ENCODE assay signal across 6 cellular contexts in the genomic region with DNA sequence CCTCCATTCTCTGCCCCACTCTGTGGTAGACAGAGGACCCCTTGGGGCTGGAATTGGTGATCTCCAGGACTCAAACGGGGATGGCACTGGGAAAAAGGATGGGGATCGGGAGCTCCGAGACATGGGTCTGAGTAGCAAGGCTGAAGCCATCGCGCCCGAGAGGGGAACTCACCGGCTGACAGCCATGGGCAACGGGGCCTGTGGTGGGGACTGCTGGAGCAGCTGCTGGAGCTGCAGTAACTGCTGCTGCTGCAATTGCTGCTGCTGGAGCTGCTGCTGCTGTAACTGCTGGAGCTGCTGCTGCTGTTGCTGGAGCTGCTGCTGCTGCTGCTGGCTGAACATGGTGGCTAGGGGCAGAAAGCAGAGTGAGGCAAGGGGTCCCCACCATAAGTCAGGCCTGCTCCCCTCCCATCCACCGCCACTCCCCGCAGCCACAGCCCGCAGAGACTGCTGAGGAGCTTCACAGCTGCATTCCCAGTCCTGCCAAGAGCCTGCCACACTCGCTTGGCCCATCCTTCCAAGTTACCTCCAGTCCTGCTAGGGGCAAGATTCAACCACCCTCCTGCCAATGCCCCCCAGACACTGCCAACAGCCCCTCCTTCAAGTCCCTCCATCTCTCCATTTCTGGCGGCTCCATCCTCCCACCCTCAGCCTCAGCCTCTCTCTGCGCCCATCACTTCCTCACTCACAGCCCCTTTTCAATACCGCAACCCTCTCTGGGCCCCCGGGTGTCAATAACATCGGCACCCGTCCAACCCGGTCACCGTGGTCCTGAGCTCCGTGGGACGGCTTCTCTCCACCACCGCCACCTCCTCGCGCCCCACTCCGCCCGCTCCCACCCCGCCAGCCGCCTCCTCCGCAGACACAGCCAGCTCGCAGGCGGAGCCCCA. TPM values are rescaled to one million over a fixed set of nuclear protein-coding genes. Genes with fewer than 3 reads are reported as not detected.
DNase-seq lines count a peak whose midpoint lies in the region; ATAC-seq and TF ChIP-seq lines count a peak whose summit lies in the region.

No MANE protein-coding gene starts in this region.

- peak overlapping the region; percentile 92 for H3K27ac ChIP-seq in 22Rv1
- H3K27ac ChIP-seq in H9 (ENCODE audit: insufficient read length, low read depth, low read length): no peak overlapping the region

- peak overlapping the region; percentile 89 for H3K4me2 ChIP-seq in H9 (ENCODE audit: insufficient read depth, insufficient read length, low read length)

- no peak overlapping the region for H2BK12ac ChIP-seq in H9 (ENCODE audit: insufficient read length, low read depth, low read length)

- H2BK15ac ChIP-seq in H9 (ENCODE audit: low read depth, low read length): no peak overlapping the region

- CTCF ChIA-PET in HEK293T (lab: Yijun Ruan, JAX): interaction anchor here (0.6 kb wide), 1 partner anchor 110 kb away, joined by 3 read pairs; no protein-coding TSS in a partner anchor

- no peak overlapping the region for H2AFZ ChIP-seq in H9 (ENCODE audit: low read length)

- H3K4me3 Mint-ChIP-seq in H9 (peak overlapping the region; percentile 84 to 97), mesothelial cell of epicardium (peak overlapping the region; percentile 98)
- peak overlapping the region; percentile 96 for H3K4me3 Mint-ChIP-seq in activated naive CD8-positive, alpha-beta T cell treated with anti-CD3 and anti-CD28 coated beads, Interleukin-2, amount 10 ng/mL, durations not matched to agents 7 days and 5 days

- H3K23ac ChIP-seq in H9 (ENCODE audit: insufficient read length, low read depth, low read length): no peak overlapping the region

- no peaks in the 10 kb centered on the region for H3K27me3 ChIP-seq in H9 (ENCODE audit: insufficient read depth, low read length)

- peak; percentile 37 for ATAC-seq in activated naive CD8-positive, alpha-beta T cell treated with anti-CD3 and anti-CD28 coated beads, Interleukin-2, amount 10 ng/mL, durations not matched to agents 7 days and 5 days (ENCODE audit: low read depth)

- H4K5ac ChIP-seq in H9 (ENCODE audit: insufficient read length, low read depth, low read length): no peak overlapping the region

- H4K20me1 ChIP-seq in H9 (ENCODE audit: control insufficient read depth, insufficient read depth, insufficient read length): no peaks in the 10 kb centered on the region

- peaks cover 14 to 35% (median 23%) of the 10 kb centered on the region in 3 experiments; a peak in 6 of 7 replicates for H3K36me3 Mint-ChIP-seq in H9 (ENCODE audit: insufficient read depth in 1 of 3, low read depth in 3 of 3)
- H3K36me3 Mint-ChIP-seq in activated naive CD8-positive, alpha-beta T cell treated with anti-CD3 and anti-CD28 coated beads, Interleukin-2, amount 10 ng/mL, durations not matched to agents 7 days and 5 days: peaks cover 23% of the 10 kb centered on the region
- peaks cover 19% of the 10 kb centered on the region for H3K36me3 Mint-ChIP-seq in mesothelial cell of epicardium

- no peak overlapping the region for H4K8ac ChIP-seq in H9 (replicated peaks; ENCODE audit: insufficient read length, low read depth, low read length)

- H3K79me1 ChIP-seq in H9 (ENCODE audit: insufficient read depth, low read depth, low read length, poor library complexity, severe bottlenecking): no peaks in the 10 kb centered on the region

- no peak overlapping the region for H2BK20ac ChIP-seq in H9 (ENCODE audit: low read depth, low read length, poor library complexity, severe bottlenecking)

- H3K4ac ChIP-seq in H9 (ENCODE audit: low read depth, low read length): no peak overlapping the region

- H3K27ac Mint-ChIP-seq in H9 (peak overlapping the region in 2 of 3 experiments; percentile 42 to 65; a peak in 3 of 7 replicates), mesothelial cell of epicardium (peak overlapping the region; percentile 95)
- peak overlapping the region; percentile 93 for H3K27ac Mint-ChIP-seq in activated naive CD8-positive, alpha-beta T cell treated with anti-CD3 and anti-CD28 coated beads, Interleukin-2, amount 10 ng/mL, durations not matched to agents 7 days and 5 days

- no peaks in the 10 kb centered on the region for H3K9me3 ChIP-seq in H9 (ENCODE audit: control insufficient read depth, low read depth, low read length)

- no peak overlapping the region for H2BK5ac ChIP-seq in H9 (ENCODE audit: insufficient read length, low read length)

- no CpG with 5 or more reads among the region's 32 CpGs for WGBS in H9 (ENCODE audit: extremely low coverage, insufficient read length, low lambda C conversion rate)

- no peak overlapping the region for H2BK120ac ChIP-seq in H9 (ENCODE audit: low read depth, low read length, poor library complexity, severe bottlenecking)

- no peak overlapping the region; the same call in 1 of the 2 replicates for H3K14ac ChIP-seq in H9 (ENCODE audit: insufficient read depth, low read length)

- H3K23me2 ChIP-seq in H9 (ENCODE audit: insufficient read length, low read depth, low read length, poor library complexity, severe bottlenecking): peaks cover 11% of the 10 kb centered on the region

- no peak overlapping the region for H3K18ac ChIP-seq in H9 (ENCODE audit: insufficient read length, low read depth, low read length)

- no peak overlapping the region for H3T11ph ChIP-seq in H9 (ENCODE audit: low read length)

- no peaks in the 10 kb centered on the region for H3K4me1 ChIP-seq in H9 (ENCODE audit: insufficient read depth, low read length)

- POLR2A ChIA-PET in activated naive CD8-positive, alpha-beta T cell treated with anti-CD3 and anti-CD28 coated beads, Interleukin-2, amount 10 ng/mL, durations not matched to agents 7 days and 5 days (lab: Charles Lee): interaction anchor here (0.6 to 3.0 kb wide), 11 partner anchors 9 to 181 kb away, joined by 3 to 22 read pairs (median 3); partner anchors contain the start of genes BBLN, GOLGA2, SWI5 and URM1
- POLR2A ChIA-PET in HEK293T (lab: Yijun Ruan, JAX): interaction anchor here (0.6 to 1.8 kb wide), 8 partner anchors 9 to 65 kb away, joined by 3 to 4 read pairs (median 4); no protein-coding TSS in a partner anchor

- H3K4me1 Mint-ChIP-seq in H9 (peaks cover 9 to 14% of the 10 kb centered on the region in 2 experiments), mesothelial cell of epicardium (peaks cover 13% of the 10 kb centered on the region)
- H3K4me1 Mint-ChIP-seq in activated naive CD8-positive, alpha-beta T cell treated with anti-CD3 and anti-CD28 coated beads, Interleukin-2, amount 10 ng/mL, durations not matched to agents 7 days and 5 days: peaks cover 30% of the 10 kb centered on the region

- H3K9ac ChIP-seq in H9 (ENCODE audit: extremely low read depth, insufficient read length, low read length): peak overlapping the region; percentile 3

- no peak overlapping the region for H3K56ac ChIP-seq in H9 (ENCODE audit: insufficient read length, low read depth, low read length)

- no peak overlapping the region for H4K91ac ChIP-seq in H9 (ENCODE audit: insufficient read length, low read depth, low read length)

- H3K9me3 Mint-ChIP-seq in H9: no peaks in the 10 kb centered on the region
- H3K9me3 Mint-ChIP-seq in activated naive CD8-positive, alpha-beta T cell treated with anti-CD3 and anti-CD28 coated beads, Interleukin-2, amount 10 ng/mL, durations not matched to agents 7 days and 5 days: no peaks in the 10 kb centered on the region
- H3K9me3 Mint-ChIP-seq in mesothelial cell of epicardium: no peaks in the 10 kb centered on the region

- TF ChIP-seq CTCF in 22Rv1 (IDR thresholded peaks at IDR 0.05) (no peak), H9 (conservative IDR thresholded peaks at IDR 0.05) (no peak), mesothelial cell of epicardium (IDR thresholded peaks at IDR 0.05; ENCODE audit: unreplicated experiment) (no peak)

- DNase-seq in H9 (no peak), mesothelial cell of epicardium (ENCODE audit: low spot score in 2 of 2, unreplicated experiment in 2 of 2) (no peak), UCSD-AML1 (lab: John Stamatoyannopoulos, UW; ENCODE audit: unreplicated experiment) (no peak), HEK293T (ENCODE audit: extremely low spot score) (no peak)
- DNase-seq in activated naive CD8-positive, alpha-beta T cell treated with anti-CD3 and anti-CD28 coated beads, Interleukin-2, amount 10 ng/mL, durations not matched to agents 7 days and 5 days: no peak

- H2AK5ac ChIP-seq in H9 (ENCODE audit: insufficient read length, low read length): no peak overlapping the region

- H3K27me3 Mint-ChIP-seq in H9 (ENCODE audit: low read depth): no peaks in the 10 kb centered on the region
- H3K27me3 Mint-ChIP-seq in activated naive CD8-positive, alpha-beta T cell treated with anti-CD3 and anti-CD28 coated beads, Interleukin-2, amount 10 ng/mL, durations not matched to agents 7 days and 5 days: peaks cover 6% of the 10 kb centered on the region
- no peaks in the 10 kb centered on the region for H3K27me3 Mint-ChIP-seq in mesothelial cell of epicardium (ENCODE audit: low read depth)

- H3K79me2 ChIP-seq in H9 (ENCODE audit: insufficient read depth, low read length): no peaks in the 10 kb centered on the region

TF ChIP-seq in HEK293T, 16 proteins besides CTCF, POLR2A, EP300 and RAD21:
- TF ChIP-seq CTBP1 (IDR thresholded peaks at IDR 0.05; ENCODE audit: borderline replicate concordance): no peak
- TF ChIP-seq LEF1 (IDR thresholded peaks at IDR 0.05; ENCODE audit: borderline replicate concordance): no peak
- TF ChIP-seq TARDBP (IDR thresholded peaks at IDR 0.05): no peak
- no peak for TF ChIP-seq FOXM1 (IDR thresholded peaks at IDR 0.05; ENCODE audit: borderline replicate concordance)

RNA-seq across cellular contexts. Expression of gene CIZ1, which starts 0.6 kb away (rescaled TPM):
- 101 and 104 TPM in 2 replicates for total RNA-seq in H9 (2021)
- 100 to 1,000 TPM; 149 to 152 TPM for total RNA-seq in activated naive CD8-positive, alpha-beta T cell treated with anti-CD3 and anti-CD28 coated beads, Interleukin-2, amount 10 ng/mL, durations not matched to agents 7 days and 5 days
- 152 to 157 TPM (median 155 TPM) in 3 replicates for total RNA-seq in mesothelial cell of epicardium

RNA-seq across cellular contexts. Expression of gene DNM1, which starts 12.4 kb away (rescaled TPM):
- 54.3 and 58.0 TPM in 2 replicates for total RNA-seq in H9 (2021)
- 1 to 10 TPM; 1.2 to 1.4 TPM for total RNA-seq in activated naive CD8-positive, alpha-beta T cell treated with anti-CD3 and anti-CD28 coated beads, Interleukin-2, amount 10 ng/mL, durations not matched to agents 7 days and 5 days
- total RNA-seq in mesothelial cell of epicardium: 86.8 to 98.6 TPM (median 89.2 TPM) in 3 replicates

RNA-seq across cellular contexts. Expression of gene BBLN, which starts 30.7 kb away (rescaled TPM):
- total RNA-seq in H9 (2021) (72.5 and 74.9 TPM in 2 replicates), mesothelial cell of epicardium (60.7 to 64.4 TPM (median 63.1 TPM) in 3 replicates)
- total RNA-seq in activated naive CD8-positive, alpha-beta T cell treated with anti-CD3 and anti-CD28 coated beads, Interleukin-2, amount 10 ng/mL, durations not matched to agents 7 days and 5 days: 10 to 100 TPM; 77.6 to 90.9 TPM

RNA-seq across cellular contexts. Expression of gene LCN2, which starts 41.5 kb away (rescaled TPM):
- total RNA-seq in H9 (2021) (not detected in 2 replicates), mesothelial cell of epicardium (not detected in 3 replicates)
- not detected for total RNA-seq in activated naive CD8-positive, alpha-beta T cell treated with anti-CD3 and anti-CD28 coated beads, Interleukin-2, amount 10 ng/mL, durations not matched to agents 7 days and 5 days

Comparison
In these comparisons a context has a peak if more than half of its experiments do, and no peak if none do; other contexts are left out.
1. RNA of gene DNM1, which starts 12.4 kb away (total RNA-seq): 86.8 to 98.6 TPM in mesothelial cell of epicardium and 54.3 to 58.0 TPM in H9; 1.2 to 1.4 TPM in activated naive CD8-positive, alpha-beta T cell treated with anti-CD3 and anti-CD28 coated beads, Interleukin-2, amount 10 ng/mL, durations not matched to agents 7 days and 5 days; every median in the first group is over 10 times any median in the second.
2. Peak in every context shown above with its lines, with median percentiles within 50 percentile points of each other: H3K27ac Mint-ChIP-seq and H3K4me3 Mint-ChIP-seq.